13 cellular contexts compared by ENCODE assay signal in the genomic region with DNA sequence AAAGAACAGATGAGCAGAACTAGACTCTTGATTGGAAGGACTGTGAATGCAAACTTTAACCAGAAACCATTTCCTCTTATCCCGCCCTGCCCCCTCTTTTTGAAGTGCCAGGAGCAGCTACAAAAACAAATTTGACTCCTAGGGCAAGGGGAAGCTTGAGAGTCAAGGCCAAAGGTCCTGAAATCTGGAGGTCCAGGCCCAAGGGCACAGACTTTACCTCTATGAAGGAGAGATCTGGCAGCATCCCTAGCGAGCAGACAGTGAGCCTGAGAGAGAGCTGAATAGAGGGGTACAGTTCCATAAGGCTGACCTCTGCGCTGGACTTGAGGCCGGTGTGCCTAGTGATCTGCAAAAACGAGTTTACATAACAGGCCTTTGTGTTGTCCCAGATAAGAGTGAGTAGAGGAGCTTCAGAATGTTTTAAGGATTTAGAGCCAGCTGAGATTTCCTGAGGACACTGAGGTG. TPM values are rescaled to one million over a fixed set of nuclear protein-coding genes. Genes with fewer than 3 reads are reported as not detected.
DNase-seq lines count a peak whose midpoint lies in the region; ATAC-seq and TF ChIP-seq lines count a peak whose summit lies in the region.
"Had no signal": no experiment of that assay in that cellular context is flagged by ENCODE, and none has a peak within 500 bp of the region (broad histone marks: within the 10 kb centered on the region; RNA-seq: fewer than 3 reads in every experiment).

No MANE protein-coding gene starts in this region.

- no peak for ATAC-seq in activated T-helper 17 cell treated with anti-CD3 and anti-CD28 coated beads, Interleukin-2, amount 50 U/mL, for 72 hours (replicated peaks)
- ATAC-seq in GM21390 (IDR thresholded peaks at IDR 0.05; ENCODE audit: unreplicated experiment): no peak

- H3K27me3 ChIP-seq in HL-60 (ENCODE audit: insufficient read depth, poor library complexity, severe bottlenecking) (no peaks in the 10 kb centered on the region), mesenchymal stem cell (ENCODE audit: control insufficient read depth in 1 of 2, insufficient read depth in 1 of 2, low read length in 2 of 2) (no peaks in the 10 kb centered on the region), MG63 (no peaks in the 10 kb centered on the region)
- H3K27me3 ChIP-seq: vagina had no signal

- no peak for TF ChIP-seq CTCF in CD14-positive monocyte (IDR thresholded peaks at IDR 0.05)
- no peak for TF ChIP-seq CTCF in HL-60 (IDR thresholded peaks at IDR 0.05; ENCODE audit: insufficient read depth, low read length)

- H3K4me1 ChIP-seq in mesenchymal stem cell (ENCODE audit: control insufficient read depth, insufficient read depth, low read depth, low read length): peaks cover 18% of the 10 kb centered on the region

- H3K9ac ChIP-seq in mesenchymal stem cell (ENCODE audit: low read length): peak overlapping the region; percentile 30

- peak overlapping the region in 6 of 7 donors; percentile 46 to 85 (median 60) for H3K27ac Mint-ChIP-seq in CD14-positive monocyte
- H3K27ac Mint-ChIP-seq in activated T-helper 17 cell treated with anti-CD3 and anti-CD28 coated beads, Interleukin-2, amount 50 U/mL, for 72 hours: peak overlapping the region; percentile 97

- H3K36me3 ChIP-seq in mesenchymal stem cell (ENCODE audit: control insufficient read depth in 1 of 2, insufficient read depth in 2 of 2, low read depth in 1 of 2, low read length in 2 of 2) (peaks cover 16 to 33% of the 10 kb centered on the region in 2 experiments), MG63 (peaks cover 12% of the 10 kb centered on the region)

- 24% methylated on average over 5 of the region's 5 CpGs for WGBS in mesenchymal stem cell

- peaks cover 47% of the 10 kb centered on the region for H3K4me1 Mint-ChIP-seq in CD14-positive monocyte
- H3K4me1 Mint-ChIP-seq in activated T-helper 17 cell treated with anti-CD3 and anti-CD28 coated beads, Interleukin-2, amount 50 U/mL, for 72 hours: peaks cover 40% of the 10 kb centered on the region

- no peak overlapping the region for H3K14ac ChIP-seq in mesenchymal stem cell (ENCODE audit: low read length in 2 of 2)

- no peak overlapping the region for H2BK120ac ChIP-seq in mesenchymal stem cell (ENCODE audit: low read depth, low read length)

- no peak overlapping the region for H2BK5ac ChIP-seq in mesenchymal stem cell (ENCODE audit: low read depth, low read length, poor library complexity, severe bottlenecking)

- no peak overlapping the region for H3K4me3 ChIP-seq in HL-60 (replicated peaks; ENCODE audit: insufficient read depth, low read length)
- H3K4me3 ChIP-seq in mesenchymal stem cell (ENCODE audit: insufficient read depth in 1 of 2, low read depth in 1 of 2, low read length in 2 of 2): no peak overlapping the region
- H3K4me3 ChIP-seq in MG63: no peak overlapping the region
- H3K4me3 ChIP-seq: vagina had no signal

- H3K18ac ChIP-seq in mesenchymal stem cell (ENCODE audit: low read depth in 1 of 2, low read length in 2 of 2): peak overlapping the region in 1 of 2 experiments; percentile 6

- no peak overlapping the region for H2BK15ac ChIP-seq in mesenchymal stem cell (ENCODE audit: low read depth, poor library complexity, severe bottlenecking)

- no peak overlapping the region for H3K23ac ChIP-seq in mesenchymal stem cell (ENCODE audit: low read length in 2 of 2)

- peak overlapping the region; percentile 32 for H3K27ac ChIP-seq in HL-60 (replicated peaks)
- H3K27ac ChIP-seq in mesenchymal stem cell (ENCODE audit: low read length, poor library complexity, severe bottlenecking): no peak overlapping the region
- H3K27ac ChIP-seq: RWPE1, vagina had no signal

- no peak overlapping the region for H3K4me2 ChIP-seq in mesenchymal stem cell (ENCODE audit: low read length, poor library complexity, severe bottlenecking)

- H3K79me1 ChIP-seq in mesenchymal stem cell (replicated peaks; ENCODE audit: low read length, poor library complexity, severe bottlenecking): peaks cover 13% of the 10 kb centered on the region

- no peak overlapping the region for H4K91ac ChIP-seq in mesenchymal stem cell (ENCODE audit: low read length)

- H2BK12ac ChIP-seq in mesenchymal stem cell (ENCODE audit: low read length in 2 of 2): no peak overlapping the region

- H2AK5ac ChIP-seq in mesenchymal stem cell (ENCODE audit: low read length, severe bottlenecking): no peak overlapping the region

- intact Hi-C loops in CD14-positive monocyte (cut with micrococcal nuclease): no loop called here

- no peak overlapping the region for H3K4ac ChIP-seq in mesenchymal stem cell (ENCODE audit: low read depth in 1 of 2, low read length in 2 of 2)

- no peak for DNase-seq in CD14-positive monocyte (ENCODE audit: low spot score)
- peak in 1 of 2 experiments; percentile 50 for DNase-seq in HL-60 (ENCODE audit: low read depth in 1 of 2, low spot score in 1 of 2)
- peak; percentile 19 for DNase-seq in mesenchymal stem cell
- no peak for DNase-seq in MG63
- no peak for DNase-seq in GM19238 (ENCODE audit: insufficient read length, low spot score)
- DNase-seq in islet precursor cell: no peak
- DNase-seq: activated CD8-positive, alpha-beta memory T cell treated with anti-CD3 and anti-CD28 coated beads, Interleukin-2, amount 50 U/mL, for 4 hours; DMS79 treated with DMSO at 0.1 percent for 48 hours; NCI-H1048 had no signal

- no peak overlapping the region for H2AFZ ChIP-seq in mesenchymal stem cell (ENCODE audit: low read depth, low read length)

- peak overlapping the region; percentile 48 for H4K8ac ChIP-seq in mesenchymal stem cell (ENCODE audit: low read length)

- no peak overlapping the region for H3K4me3 Mint-ChIP-seq in CD14-positive monocyte
- peak overlapping the region; percentile 99 for H3K4me3 Mint-ChIP-seq in activated T-helper 17 cell treated with anti-CD3 and anti-CD28 coated beads, Interleukin-2, amount 50 U/mL, for 72 hours

- peaks cover 0 to 4% (median 0%) of the 10 kb centered on the region in 7 donors for H3K9me3 Mint-ChIP-seq in CD14-positive monocyte
- no peaks in the 10 kb centered on the region for H3K9me3 Mint-ChIP-seq in activated T-helper 17 cell treated with anti-CD3 and anti-CD28 coated beads, Interleukin-2, amount 50 U/mL, for 72 hours

- H3K27me3 Mint-ChIP-seq in CD14-positive monocyte (ENCODE audit: low read depth in 3 of 3): peaks cover 0 to 4% (median 3%) of the 10 kb centered on the region in 3 donors
- no peaks in the 10 kb centered on the region for H3K27me3 Mint-ChIP-seq in activated T-helper 17 cell treated with anti-CD3 and anti-CD28 coated beads, Interleukin-2, amount 50 U/mL, for 72 hours

- peaks cover 52 to 70% of the 10 kb centered on the region in 2 donors for H3K36me3 Mint-ChIP-seq in CD14-positive monocyte
- peaks cover 84% of the 10 kb centered on the region for H3K36me3 Mint-ChIP-seq in activated T-helper 17 cell treated with anti-CD3 and anti-CD28 coated beads, Interleukin-2, amount 50 U/mL, for 72 hours (ENCODE audit: low read depth)

- H3K9me3 ChIP-seq in mesenchymal stem cell (ENCODE audit: control insufficient read depth, low read length): no peaks in the 10 kb centered on the region
- no peaks in the 10 kb centered on the region for H3K9me3 ChIP-seq in MG63
- H3K9me3 ChIP-seq: vagina had no signal

RNA-seq across cellular contexts. Expression of a gene that starts 5.1 kb away (rescaled TPM):
- polyA plus RNA-seq in CD14-positive monocyte: 1 to 10 TPM; 7.1 to 8.5 TPM
- total RNA-seq in activated T-helper 17 cell treated with anti-CD3 and anti-CD28 coated beads, Interleukin-2, amount 50 U/mL, for 72 hours: 10 to 100 TPM; 26.1 to 49.7 TPM
- 17.6 TPM for polyA plus RNA-seq in mesenchymal stem cell (2013, experiment 1 of 2)
- 17.3 TPM for polyA plus RNA-seq in mesenchymal stem cell (2013, experiment 2 of 2)
- total RNA-seq in MG63 (2014; rRNA removed; shearing (Covaris generic); ENCODE audit: low replicate concordance): 10.7 and 13.6 TPM in 2 replicates

RNA-seq across cellular contexts. Expression of a gene that starts 44.3 kb away (rescaled TPM):
- 10 to 100 TPM; 67.9 to 70.7 TPM for polyA plus RNA-seq in CD14-positive monocyte
- 10 to 100 TPM; 59.3 to 70.9 TPM for total RNA-seq in activated T-helper 17 cell treated with anti-CD3 and anti-CD28 coated beads, Interleukin-2, amount 50 U/mL, for 72 hours
- polyA plus RNA-seq in mesenchymal stem cell (2013, experiment 1 of 2): 19.3 TPM
- polyA plus RNA-seq in mesenchymal stem cell (2013, experiment 2 of 2): 19.9 TPM
- 64.0 and 107 TPM in 2 replicates for total RNA-seq in MG63 (2014; rRNA removed; shearing (Covaris generic); ENCODE audit: low replicate concordance)

RNA-seq across cellular contexts. Expression of a gene that starts 55.9 kb away (rescaled TPM):
- 1 to 10 TPM in 1 of 2 donors, under 1 TPM in 1; 0.74 to 2.7 TPM for polyA plus RNA-seq in CD14-positive monocyte
- not detected for total RNA-seq in activated T-helper 17 cell treated with anti-CD3 and anti-CD28 coated beads, Interleukin-2, amount 50 U/mL, for 72 hours
- not detected for polyA plus RNA-seq in mesenchymal stem cell (2013, experiment 1 of 2)
- not detected for polyA plus RNA-seq in mesenchymal stem cell (2013, experiment 2 of 2)
- not detected in 2 replicates for total RNA-seq in MG63 (2014; rRNA removed; shearing (Covaris generic); ENCODE audit: low replicate concordance)
- total RNA-seq: vagina had no signal
